2 cellular contexts compared by ENCODE assay signal in the genomic region with DNA sequence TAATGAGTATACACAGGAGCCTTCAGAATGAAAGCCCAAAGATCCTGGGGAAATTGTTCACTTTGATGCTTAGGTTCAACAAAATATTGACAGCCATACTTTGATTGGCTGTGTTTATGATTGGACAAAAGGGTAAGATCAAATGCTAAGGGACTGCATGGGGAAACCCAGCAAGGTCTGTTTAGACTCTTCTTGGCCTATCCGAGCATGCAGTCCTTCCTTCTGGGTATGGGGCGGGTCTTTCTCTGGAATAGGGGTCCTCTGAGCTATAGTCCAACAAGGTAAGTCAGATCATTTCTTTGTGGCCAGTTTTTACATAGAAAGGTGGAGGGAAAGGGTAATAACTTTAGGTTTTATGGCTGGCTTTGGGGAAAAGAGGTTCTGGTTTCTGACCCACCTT.
TF ChIP-seq lines count a peak whose summit lies in the region.

No MANE protein-coding gene starts in this region.

TF ChIP-seq in SK-N-SH, 30 proteins besides CTCF, POLR2A, EP300 and RAD21:
- TF ChIP-seq CHD2 (IDR thresholded peaks at IDR 0.05; ENCODE audit: low read length, partially characterized antibody), result no peak
- TF ChIP-seq TAF1 (IDR thresholded peaks at IDR 0.05; ENCODE audit: borderline replicate concordance, low read depth, low read length), result no peak
- no peak for TF ChIP-seq GATA2 (CRISPR knock-in tag; IDR thresholded peaks at IDR 0.05)
- no peak for TF ChIP-seq TCF12 (IDR thresholded peaks at IDR 0.05)
- TF ChIP-seq FOXM1 (IDR thresholded peaks at IDR 0.05; ENCODE audit: low read depth), result no peak
- TF ChIP-seq TEAD4 (IDR thresholded peaks at IDR 0.05; ENCODE audit: borderline replicate concordance, insufficient read depth), result no peak
- TF ChIP-seq, protein P1, sequence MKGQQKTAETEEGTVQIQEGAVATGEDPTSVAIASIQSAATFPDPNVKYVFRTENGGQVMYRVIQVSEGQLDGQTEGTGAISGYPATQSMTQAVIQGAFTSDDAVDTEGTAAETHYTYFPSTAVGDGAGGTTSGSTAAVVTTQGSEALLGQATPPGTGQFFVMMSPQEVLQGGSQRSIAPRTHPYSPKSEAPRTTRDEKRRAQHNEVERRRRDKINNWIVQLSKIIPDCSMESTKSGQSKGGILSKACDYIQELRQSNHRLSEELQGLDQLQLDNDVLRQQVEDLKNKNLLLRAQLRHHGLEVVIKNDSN (IDR thresholded peaks at IDR 0.05; ENCODE audit: borderline replicate concordance, low read depth), result no peak
- TF ChIP-seq, protein P2, sequence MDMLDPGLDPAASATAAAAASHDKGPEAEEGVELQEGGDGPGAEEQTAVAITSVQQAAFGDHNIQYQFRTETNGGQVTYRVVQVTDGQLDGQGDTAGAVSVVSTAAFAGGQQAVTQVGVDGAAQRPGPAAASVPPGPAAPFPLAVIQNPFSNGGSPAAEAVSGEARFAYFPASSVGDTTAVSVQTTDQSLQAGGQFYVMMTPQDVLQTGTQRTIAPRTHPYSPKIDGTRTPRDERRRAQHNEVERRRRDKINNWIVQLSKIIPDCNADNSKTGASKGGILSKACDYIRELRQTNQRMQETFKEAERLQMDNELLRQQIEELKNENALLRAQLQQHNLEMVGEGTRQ (IDR thresholded peaks at IDR 0.05; ENCODE audit: borderline replicate concordance, low read depth, low read length), result no peak
- TF ChIP-seq SIN3A (IDR thresholded peaks at IDR 0.05; ENCODE audit: borderline replicate concordance, low read depth, low read length), result no peak
- TF ChIP-seq RCOR1 (IDR thresholded peaks at IDR 0.05; ENCODE audit: low read length), result no peak
- no peak for TF ChIP-seq MEF2A (IDR thresholded peaks at IDR 0.05; ENCODE audit: borderline replicate concordance, low read depth)
- no peak for TF ChIP-seq POLR2AphosphoS5 (IDR thresholded peaks at IDR 0.05; ENCODE audit: low read depth, low read length)
- TF ChIP-seq, protein P3, sequence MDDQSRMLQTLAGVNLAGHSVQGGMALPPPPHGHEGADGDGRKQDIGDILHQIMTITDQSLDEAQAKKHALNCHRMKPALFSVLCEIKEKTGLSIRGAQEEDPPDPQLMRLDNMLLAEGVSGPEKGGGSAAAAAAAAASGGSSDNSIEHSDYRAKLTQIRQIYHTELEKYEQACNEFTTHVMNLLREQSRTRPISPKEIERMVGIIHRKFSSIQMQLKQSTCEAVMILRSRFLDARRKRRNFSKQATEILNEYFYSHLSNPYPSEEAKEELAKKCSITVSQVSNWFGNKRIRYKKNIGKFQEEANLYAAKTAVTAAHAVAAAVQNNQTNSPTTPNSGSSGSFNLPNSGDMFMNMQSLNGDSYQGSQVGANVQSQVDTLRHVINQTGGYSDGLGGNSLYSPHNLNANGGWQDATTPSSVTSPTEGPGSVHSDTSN (IDR thresholded peaks at IDR 0.05), result no peak
- TF ChIP-seq YY1 (IDR thresholded peaks at IDR 0.05; ENCODE audit: low read depth), result no peak
- TF ChIP-seq RXRA (IDR thresholded peaks at IDR 0.05; ENCODE audit: borderline replicate concordance, low read depth), result no peak
- no peak for TF ChIP-seq GABPA (IDR thresholded peaks at IDR 0.05; ENCODE audit: low read depth)
- no peak for TF ChIP-seq FOSL2 (IDR thresholded peaks at IDR 0.05; ENCODE audit: borderline replicate concordance, low read depth)
- no peak for TF ChIP-seq EZH2phosphoT487 (IDR thresholded peaks at IDR 0.05; ENCODE audit: borderline replicate concordance, low read depth)
- no peak for TF ChIP-seq ELF1 (IDR thresholded peaks at IDR 0.05)
- TF ChIP-seq SMC3 (IDR thresholded peaks at IDR 0.05; ENCODE audit: low read depth, low read length), result no peak

TF ChIP-seq in SK-N-SH treated with all-trans-retinoic acid at 6 μM for 48 hours, 23 proteins besides CTCF, POLR2A, EP300 and RAD21:
- TF ChIP-seq BACH2 (CRISPR knock-in tag; IDR thresholded peaks at IDR 0.05; ENCODE audit: borderline replicate concordance) (no peak), ZC3H10 (CRISPR knock-in tag; IDR thresholded peaks at IDR 0.05) (no peak), ESRRG (CRISPR knock-in tag; IDR thresholded peaks at IDR 0.05) (no peak)
- TF ChIP-seq, protein P4, sequence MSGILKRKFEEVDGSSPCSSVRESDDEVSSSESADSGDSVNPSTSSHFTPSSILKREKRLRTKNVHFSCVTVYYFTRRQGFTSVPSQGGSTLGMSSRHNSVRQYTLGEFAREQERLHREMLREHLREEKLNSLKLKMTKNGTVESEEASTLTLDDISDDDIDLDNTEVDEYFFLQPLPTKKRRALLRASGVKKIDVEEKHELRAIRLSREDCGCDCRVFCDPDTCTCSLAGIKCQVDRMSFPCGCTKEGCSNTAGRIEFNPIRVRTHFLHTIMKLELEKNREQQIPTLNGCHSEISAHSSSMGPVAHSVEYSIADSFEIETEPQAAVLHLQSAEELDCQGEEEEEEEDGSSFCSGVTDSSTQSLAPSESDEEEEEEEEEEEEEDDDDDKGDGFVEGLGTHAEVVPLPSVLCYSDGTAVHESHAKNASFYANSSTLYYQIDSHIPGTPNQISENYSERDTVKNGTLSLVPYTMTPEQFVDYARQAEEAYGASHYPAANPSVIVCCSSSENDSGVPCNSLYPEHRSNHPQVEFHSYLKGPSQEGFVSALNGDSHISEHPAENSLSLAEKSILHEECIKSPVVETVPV (CRISPR knock-in tag; IDR thresholded peaks at IDR 0.05), result no peak
- TF ChIP-seq, protein P5, sequence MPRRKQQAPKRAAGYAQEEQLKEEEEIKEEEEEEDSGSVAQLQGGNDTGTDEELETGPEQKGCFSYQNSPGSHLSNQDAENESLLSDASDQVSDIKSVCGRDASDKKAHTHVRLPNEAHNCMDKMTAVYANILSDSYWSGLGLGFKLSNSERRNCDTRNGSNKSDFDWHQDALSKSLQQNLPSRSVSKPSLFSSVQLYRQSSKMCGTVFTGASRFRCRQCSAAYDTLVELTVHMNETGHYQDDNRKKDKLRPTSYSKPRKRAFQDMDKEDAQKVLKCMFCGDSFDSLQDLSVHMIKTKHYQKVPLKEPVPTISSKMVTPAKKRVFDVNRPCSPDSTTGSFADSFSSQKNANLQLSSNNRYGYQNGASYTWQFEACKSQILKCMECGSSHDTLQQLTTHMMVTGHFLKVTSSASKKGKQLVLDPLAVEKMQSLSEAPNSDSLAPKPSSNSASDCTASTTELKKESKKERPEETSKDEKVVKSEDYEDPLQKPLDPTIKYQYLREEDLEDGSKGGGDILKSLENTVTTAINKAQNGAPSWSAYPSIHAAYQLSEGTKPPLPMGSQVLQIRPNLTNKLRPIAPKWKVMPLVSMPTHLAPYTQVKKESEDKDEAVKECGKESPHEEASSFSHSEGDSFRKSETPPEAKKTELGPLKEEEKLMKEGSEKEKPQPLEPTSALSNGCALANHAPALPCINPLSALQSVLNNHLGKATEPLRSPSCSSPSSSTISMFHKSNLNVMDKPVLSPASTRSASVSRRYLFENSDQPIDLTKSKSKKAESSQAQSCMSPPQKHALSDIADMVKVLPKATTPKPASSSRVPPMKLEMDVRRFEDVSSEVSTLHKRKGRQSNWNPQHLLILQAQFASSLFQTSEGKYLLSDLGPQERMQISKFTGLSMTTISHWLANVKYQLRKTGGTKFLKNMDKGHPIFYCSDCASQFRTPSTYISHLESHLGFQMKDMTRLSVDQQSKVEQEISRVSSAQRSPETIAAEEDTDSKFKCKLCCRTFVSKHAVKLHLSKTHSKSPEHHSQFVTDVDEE (CRISPR knock-in tag; IDR thresholded peaks at IDR 0.05), result no peak
TF ChIP-seq in SK-N-SH treated with all-trans-retinoic acid at 6 μM for 48 hours: peak in this region for 0.
